Comparison of ENCODE assay signal across 1 cellular context in the genomic region with DNA sequence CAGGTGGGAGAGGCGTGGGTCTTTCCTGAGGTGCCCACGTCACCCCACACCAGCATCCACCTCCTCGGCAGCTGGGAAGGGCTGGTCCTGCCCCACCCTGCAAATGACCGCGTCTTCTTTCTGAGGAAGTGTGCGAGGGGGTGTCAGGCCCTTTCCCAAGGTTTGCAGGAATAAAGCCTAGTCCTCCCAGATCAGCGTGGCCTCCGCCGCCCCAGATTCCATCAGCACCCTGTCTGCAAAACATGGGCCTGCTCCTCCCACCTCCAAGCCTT.
TF ChIP-seq lines count a peak whose summit lies in the region.

No MANE protein-coding gene starts in this region.

TF ChIP-seq in SK-N-SH, 30 proteins besides CTCF, POLR2A, EP300 and RAD21:
- TF ChIP-seq, protein P1, sequence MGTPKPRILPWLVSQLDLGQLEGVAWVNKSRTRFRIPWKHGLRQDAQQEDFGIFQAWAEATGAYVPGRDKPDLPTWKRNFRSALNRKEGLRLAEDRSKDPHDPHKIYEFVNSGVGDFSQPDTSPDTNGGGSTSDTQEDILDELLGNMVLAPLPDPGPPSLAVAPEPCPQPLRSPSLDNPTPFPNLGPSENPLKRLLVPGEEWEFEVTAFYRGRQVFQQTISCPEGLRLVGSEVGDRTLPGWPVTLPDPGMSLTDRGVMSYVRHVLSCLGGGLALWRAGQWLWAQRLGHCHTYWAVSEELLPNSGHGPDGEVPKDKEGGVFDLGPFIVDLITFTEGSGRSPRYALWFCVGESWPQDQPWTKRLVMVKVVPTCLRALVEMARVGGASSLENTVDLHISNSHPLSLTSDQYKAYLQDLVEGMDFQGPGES (IDR thresholded peaks at IDR 0.05; ENCODE audit: low read depth, low read length) = no peak
- TF ChIP-seq, protein P2, sequence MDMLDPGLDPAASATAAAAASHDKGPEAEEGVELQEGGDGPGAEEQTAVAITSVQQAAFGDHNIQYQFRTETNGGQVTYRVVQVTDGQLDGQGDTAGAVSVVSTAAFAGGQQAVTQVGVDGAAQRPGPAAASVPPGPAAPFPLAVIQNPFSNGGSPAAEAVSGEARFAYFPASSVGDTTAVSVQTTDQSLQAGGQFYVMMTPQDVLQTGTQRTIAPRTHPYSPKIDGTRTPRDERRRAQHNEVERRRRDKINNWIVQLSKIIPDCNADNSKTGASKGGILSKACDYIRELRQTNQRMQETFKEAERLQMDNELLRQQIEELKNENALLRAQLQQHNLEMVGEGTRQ (IDR thresholded peaks at IDR 0.05; ENCODE audit: borderline replicate concordance, low read depth, low read length) = no peak
- TF ChIP-seq SMC3 (IDR thresholded peaks at IDR 0.05; ENCODE audit: low read depth, low read length) (no peak), MXI1 (IDR thresholded peaks at IDR 0.05; ENCODE audit: low read depth, low read length) (no peak), SIN3A (IDR thresholded peaks at IDR 0.05; ENCODE audit: borderline replicate concordance, low read depth, low read length) (no peak)
- TF ChIP-seq, protein P3, sequence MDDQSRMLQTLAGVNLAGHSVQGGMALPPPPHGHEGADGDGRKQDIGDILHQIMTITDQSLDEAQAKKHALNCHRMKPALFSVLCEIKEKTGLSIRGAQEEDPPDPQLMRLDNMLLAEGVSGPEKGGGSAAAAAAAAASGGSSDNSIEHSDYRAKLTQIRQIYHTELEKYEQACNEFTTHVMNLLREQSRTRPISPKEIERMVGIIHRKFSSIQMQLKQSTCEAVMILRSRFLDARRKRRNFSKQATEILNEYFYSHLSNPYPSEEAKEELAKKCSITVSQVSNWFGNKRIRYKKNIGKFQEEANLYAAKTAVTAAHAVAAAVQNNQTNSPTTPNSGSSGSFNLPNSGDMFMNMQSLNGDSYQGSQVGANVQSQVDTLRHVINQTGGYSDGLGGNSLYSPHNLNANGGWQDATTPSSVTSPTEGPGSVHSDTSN (IDR thresholded peaks at IDR 0.05) = no peak
- TF ChIP-seq, protein P4, sequence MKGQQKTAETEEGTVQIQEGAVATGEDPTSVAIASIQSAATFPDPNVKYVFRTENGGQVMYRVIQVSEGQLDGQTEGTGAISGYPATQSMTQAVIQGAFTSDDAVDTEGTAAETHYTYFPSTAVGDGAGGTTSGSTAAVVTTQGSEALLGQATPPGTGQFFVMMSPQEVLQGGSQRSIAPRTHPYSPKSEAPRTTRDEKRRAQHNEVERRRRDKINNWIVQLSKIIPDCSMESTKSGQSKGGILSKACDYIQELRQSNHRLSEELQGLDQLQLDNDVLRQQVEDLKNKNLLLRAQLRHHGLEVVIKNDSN (IDR thresholded peaks at IDR 0.05; ENCODE audit: borderline replicate concordance, low read depth) = no peak
